1 cellular context compared by ENCODE assay signal in genomic region chr11:44839458-44840084, GRCh38.
TF ChIP-seq lines count a peak whose summit lies in the region.

No MANE protein-coding gene starts in this region.

TF ChIP-seq in IMR-90, 13 proteins besides CTCF, POLR2A, EP300 and RAD21 (continued from another document):
- TF ChIP-seq RCOR1 (IDR thresholded peaks at IDR 0.05; ENCODE audit: insufficient replicate concordance, low read length) (no peak), ELK1 (IDR thresholded peaks at IDR 0.05; ENCODE audit: borderline replicate concordance, low read depth, low read length) (no peak), CHD1 (IDR thresholded peaks at IDR 0.05; ENCODE audit: low read depth, low read length) (no peak), FOS (IDR thresholded peaks at IDR 0.05; ENCODE audit: low read depth, low read length) (no peak), MAFK (IDR thresholded peaks at IDR 0.05; ENCODE audit: low read depth, low read length) (no peak), SMC3 (IDR thresholded peaks at IDR 0.05; ENCODE audit: low read depth, low read length) (no peak), MXI1 (IDR thresholded peaks at IDR 0.05; ENCODE audit: borderline replicate concordance, low read depth, low read length) (no peak)
